Comparison of ENCODE assay signal across 28 cellular contexts in genomic region chr9:137436761-137437600, GRCh38. TPM values are rescaled to one million over a fixed set of nuclear protein-coding genes. Genes with fewer than 3 reads are reported as not detected.
A peak's percentile ranks its signal among the peaks of the same experiment; 100 is the strongest.
DNase-seq lines count a peak whose midpoint lies in the region; ATAC-seq, FAIRE-seq and TF ChIP-seq lines count a peak whose summit lies in the region.
"Had no signal": no experiment of that assay in that cellular context is flagged by ENCODE, and none has a peak within 500 bp of the region (broad histone marks: within the 10 kb centered on the region; RNA-seq: fewer than 3 reads in every experiment).

No MANE protein-coding gene starts in this region.

- DNase-seq in activated CD8-positive, alpha-beta memory T cell treated with anti-CD3 and anti-CD28 coated beads, Interleukin-2, amount 50 U/mL, for 4 hours, result peak; percentile 11
- DNase-seq in activated CD8-positive, alpha-beta memory T cell treated with anti-CD3 and anti-CD28 coated beads, Interleukin-2, amount 50 U/mL, for 48 hours, result no peak
- DNase-seq in K562 (ENCODE audit: extremely low read depth in 1 of 4, low spot score in 3 of 4) (no peak), mesenchymal stem cell (no peak), stomach (peak; percentile 69), HPDE6-E6E7 (ENCODE audit: extremely low spot score) (no peak)
- no peak for DNase-seq in activated effector memory CD4-positive, alpha-beta T cell treated with Interleukin-2 at 50 U/mL for 16 hours
- DNase-seq: activated CD4-positive, alpha-beta T cell treated with anti-CD3 and anti-CD28 coated beads for 48 hours; activated CD8-positive, alpha-beta memory T cell treated with anti-CD3 and anti-CD28 coated beads, Interleukin-2, amount 10 ng/mL, durations not matched to agents 7 days and 5 days; AML-193; DMS79 treated with DMSO at 0.1 percent for 48 hours; endodermal cell; esophagus squamous epithelium; NCI-H1105 treated with DMSO at 0.1 percent for 48 hours; NCI-H2029 treated with DMSO at 0.1 percent for 48 hours; NCI-H446; stimulated activated CD4-positive, alpha-beta T cell treated with anti-CD3 and anti-CD28 coated beads, Interleukin-2, amount 100 ng/mL, for 48 hours; stimulated activated naive CD4-positive, alpha-beta T cell treated with Interleukin-2 at 50 U/mL for 16 hours had no signal

- TF ChIP-seq CTCF in K562 (IDR thresholded peaks at IDR 0.05 in 2 of 3, conservative IDR thresholded peaks at IDR 0.05 in 1 of 3; ENCODE audit: insufficient read depth in 2 of 3, low read depth in 1 of 3, low read length in 3 of 3) (no peak), stomach (IDR thresholded peaks at IDR 0.05) (no peak)

- H3K36me3 ChIP-seq in K562 (ENCODE audit: control insufficient read depth, insufficient read depth, low read length) (no peaks in the 10 kb centered on the region), mesenchymal stem cell (ENCODE audit: control insufficient read depth in 1 of 2, insufficient read depth in 2 of 2, low read depth in 1 of 2, low read length in 2 of 2) (no peaks in the 10 kb centered on the region), stomach (peaks cover 0 to 3% (median 0%) of the 10 kb centered on the region in 4 donors)
- H3K36me3 ChIP-seq: esophagus squamous epithelium, thyroid gland had no signal

- ATAC-seq in K562 (no peak), HG02973 (IDR thresholded peaks at IDR 0.05; ENCODE audit: unreplicated experiment) (no peak)
- ATAC-seq: activated CD8-positive, alpha-beta memory T cell treated with anti-CD3 and anti-CD28 coated beads, Interleukin-2, amount 10 ng/mL, durations not matched to agents 7 days and 5 days; activated T-helper 17 cell treated with anti-CD3 and anti-CD28 coated beads, Interleukin-2, amount 50 U/mL, for 72 hours had no signal

- 67% methylated on average over 21 of the region's 24 CpGs for WGBS in K562 (ENCODE audit: insufficient coverage, low coverage, missing lambda C conversion rate)
- WGBS in mesenchymal stem cell, result 89% methylated on average over 24 of the region's 24 CpGs
- 33 to 63% (median 56%) methylated on average over 18 to 24 of the region's 24 CpGs for WGBS in stomach, 5 donors

- no peak overlapping the region for H2BK5ac ChIP-seq in mesenchymal stem cell (ENCODE audit: low read depth, low read length, poor library complexity, severe bottlenecking)

- H3K4ac ChIP-seq in mesenchymal stem cell (ENCODE audit: low read depth in 1 of 2, low read length in 2 of 2), result no peak overlapping the region

- POLR2A ChIA-PET in K562 (lab: Yijun Ruan, JAX), result interaction anchor here (0.6 to 3.5 kb wide), 4 partner anchors 9 to 198 kb away, joined by 3 to 21 read pairs (median 4); partner anchors contain the start of genes EXD3 and NOXA1

- no TSS peak for BruUV-seq in K562 (replicated peaks; lab: Mats Ljungman, UMichigan)

- H3K27ac ChIP-seq in K562 (ENCODE audit: extremely low read depth, low read depth, low read length) (no peak overlapping the region), mesenchymal stem cell (ENCODE audit: low read length, poor library complexity, severe bottlenecking) (no peak overlapping the region), stomach (peak overlapping the region; percentile 59 to 85 (median 80))
- H3K27ac ChIP-seq: 22Rv1, esophagus squamous epithelium, parathyroid adenoma, skin epidermis had no signal

- FAIRE-seq in K562 (lab: Jason Lieb, UNC), result no peak
- FAIRE-seq: colon, GM12891, GM19239 had no signal

- H3K14ac ChIP-seq in mesenchymal stem cell (ENCODE audit: low read length in 2 of 2), result no peak overlapping the region

- H3K9ac ChIP-seq in K562 (ENCODE audit: insufficient read depth in 1 of 2, low read depth in 2 of 2, low read length in 2 of 2) (peak overlapping the region in 1 of 2 experiments; percentile 91; a peak in 1 of 4 replicates), mesenchymal stem cell (ENCODE audit: low read length) (no peak overlapping the region)
- H3K9ac ChIP-seq: parathyroid adenoma had no signal

- H3K9me1 ChIP-seq in K562 (ENCODE audit: control insufficient read depth, insufficient read depth, low read length), result no peaks in the 10 kb centered on the region

- no peak overlapping the region for H2AK5ac ChIP-seq in mesenchymal stem cell (ENCODE audit: low read length, severe bottlenecking)

- in situ Hi-C loops in K562 (cut with MboI), result no loop called here

- H3K79me2 ChIP-seq in K562 (ENCODE audit: control insufficient read depth, insufficient read depth, low read length), result no peaks in the 10 kb centered on the region
- H3K79me2 ChIP-seq: parathyroid adenoma had no signal

- no peaks in the 10 kb centered on the region for H4K20me1 ChIP-seq in K562 (replicated peaks; ENCODE audit: control insufficient read depth, insufficient read depth, low read length)

- no peak overlapping the region for H2BK120ac ChIP-seq in mesenchymal stem cell (ENCODE audit: low read depth, low read length)

- H3K9me3 ChIP-seq in K562 (replicated peaks; ENCODE audit: control insufficient read depth, insufficient read depth, low read depth, low read length) (no peaks in the 10 kb centered on the region), mesenchymal stem cell (ENCODE audit: control insufficient read depth, low read length) (no peaks in the 10 kb centered on the region), stomach (peaks cover 0 to under 1% (median 0%) of the 10 kb centered on the region in 4 donors)
- H3K9me3 ChIP-seq: esophagus squamous epithelium, thyroid gland had no signal

- intact Hi-C loops in K562 (cut with micrococcal nuclease), result no loop called here
- intact Hi-C loops in stomach (cut with DNase I; ENCODE audit: low total_unique reads), result no loop called here

- no peak overlapping the region for H3K23ac ChIP-seq in mesenchymal stem cell (ENCODE audit: low read length in 2 of 2)

- H2AFZ ChIP-seq in K562 (ENCODE audit: low read depth, low read length) (no peak overlapping the region), mesenchymal stem cell (ENCODE audit: low read depth, low read length) (no peak overlapping the region)
- H2AFZ ChIP-seq: parathyroid adenoma had no signal

- no peak overlapping the region for H4K91ac ChIP-seq in mesenchymal stem cell (ENCODE audit: low read length)

- no peak overlapping the region for H2BK12ac ChIP-seq in mesenchymal stem cell (ENCODE audit: low read length in 2 of 2)

- H3K4me1 ChIP-seq in K562 (replicated peaks in 1 of 2; ENCODE audit: control insufficient read depth in 2 of 2, insufficient read depth in 2 of 2, low read length in 2 of 2), result peaks cover 14 to 78% of the 10 kb centered on the region in 2 experiments; a peak in 4 of 5 replicates
- peaks cover 45% of the 10 kb centered on the region for H3K4me1 ChIP-seq in mesenchymal stem cell (ENCODE audit: control insufficient read depth, insufficient read depth, low read depth, low read length)
- H3K4me1 ChIP-seq in stomach, result peaks cover 33 to 62% (median 52%) of the 10 kb centered on the region in 4 donors
- H3K4me1 ChIP-seq: parathyroid adenoma had no signal

- TF ChIP-seq EP300 in K562 (IDR thresholded peaks at IDR 0.05; ENCODE audit: low read length) (no peak), stomach (IDR thresholded peaks at IDR 0.05) (no peak)

- H3K27me3 ChIP-seq in K562 (ENCODE audit: control insufficient read depth in 2 of 2, insufficient read depth in 2 of 2, low read length in 2 of 2) (no peaks in the 10 kb centered on the region), mesenchymal stem cell (ENCODE audit: control insufficient read depth in 1 of 2, insufficient read depth in 1 of 2, low read length in 2 of 2) (peaks cover 0 to 25% of the 10 kb centered on the region in 2 experiments), stomach (peaks cover 0 to 52% (median 3%) of the 10 kb centered on the region in 3 donors)
- H3K27me3 ChIP-seq: thyroid gland had no signal

- H3K4me3 ChIP-seq in K562 (no peak overlapping the region), mesenchymal stem cell (ENCODE audit: insufficient read depth in 1 of 2, low read depth in 1 of 2, low read length in 2 of 2) (no peak overlapping the region), stomach (peak overlapping the region in 2 of 4 donors; percentile 28)
- H3K4me3 ChIP-seq: skin epidermis, thyroid gland had no signal

- H3K4me2 ChIP-seq in K562 (ENCODE audit: insufficient read depth, low read length) (no peak overlapping the region), mesenchymal stem cell (ENCODE audit: low read length, poor library complexity, severe bottlenecking) (no peak overlapping the region)

- peak overlapping the region; percentile 7 for H4K8ac ChIP-seq in mesenchymal stem cell (ENCODE audit: low read length)

- no peak overlapping the region for H3K18ac ChIP-seq in mesenchymal stem cell (ENCODE audit: low read depth in 1 of 2, low read length in 2 of 2)

- TF ChIP-seq POLR2A in K562 (conservative IDR thresholded peaks at IDR 0.05) (no peak), stomach (IDR thresholded peaks at IDR 0.05) (no peak)

- H3K79me1 ChIP-seq in mesenchymal stem cell (replicated peaks; ENCODE audit: low read length, poor library complexity, severe bottlenecking), result no peaks in the 10 kb centered on the region

- CTCF ChIA-PET in K562 (lab: Yijun Ruan, JAX; ENCODE audit: low intra/inter-chr PET ratio), result no interaction called here

- no peak for TF ChIP-seq RAD21 in K562 (CRISPR knock-in tag; conservative IDR thresholded peaks at IDR 0.05 in 1 of 2, IDR thresholded peaks at IDR 0.05 in 1 of 2)

- no peak overlapping the region for H2BK15ac ChIP-seq in mesenchymal stem cell (ENCODE audit: low read depth, poor library complexity, severe bottlenecking)

RNA-seq across cellular contexts. Expression of gene ENTPD8, which starts 4.2 kb away (rescaled TPM):
- total RNA-seq in K562 (2011; cell fraction: chromatin; rRNA removed; ENCODE audit: low replicate concordance), result 0.23 and 0.67 TPM in 2 replicates
- total RNA-seq in K562 (2011; cell fraction: nucleolus; rRNA removed), result 0.50 and 0.53 TPM in 2 replicates
- 0.22 TPM in 1 of 2 replicates, not detected in the other for total RNA-seq in K562 (2011; cell fraction: nucleoplasm; rRNA removed)
- total RNA-seq in K562 (2014; rRNA removed) (0.16 and 0.27 TPM in 2 replicates), K562 (2014; rRNA removed; fragmentation: Illumina TruSeq; extraction: Trizol) (not detected in 2 replicates), K562 (2015; rRNA removed; fragmentation: Illumina TruSeq; extraction: Trizol) (0.08 TPM in 1 of 2 replicates, not detected in the other), K562 (2021) (0.13 and 0.18 TPM in 2 replicates), stomach (10 to 100 TPM in 2 of 5 donors, 1 to 10 TPM in 1, under 1 TPM in 2; 0.89 to 37.9 (median 5.9) TPM)
- polyA plus RNA-seq in K562 (2011; rRNA removed) (0.06 and 0.11 TPM in 2 replicates), K562 (2014; fragmentation: Illumina TruSeq; extraction: Trizol) (0.07 TPM in 1 of 2 replicates, not detected in the other), K562 (2014; fragmentation: Nextera tagmentation; extraction: Ambion mirVana) (not detected), K562 (2014; rRNA removed) (0.20 TPM in 1 of 2 replicates, not detected in the other), stomach (10 to 100 TPM in 1 of 3 donors, 1 to 10 TPM in 2; 2.8 to 16.2 (median 7.6) TPM)
- 0.04 and 0.27 TPM in 2 replicates for polyA plus RNA-seq in K562 (2011; cell fraction: cytosol; rRNA removed)
- 0.63 and 1.0 TPM in 2 replicates for polyA plus RNA-seq in K562 (2011; cell fraction: nucleus; rRNA removed)
- polyA plus RNA-seq in K562 (2012), result 0.12 and 0.16 TPM in 2 replicates
- not detected in 2 replicates for polyA minus RNA-seq in K562 (2011; rRNA and poly(A)+ RNA removed)
- not detected in 2 replicates for polyA minus RNA-seq in K562 (2011; cell fraction: cytosol; rRNA and poly(A)+ RNA removed)
- polyA minus RNA-seq in K562 (2011; cell fraction: nucleus; rRNA and poly(A)+ RNA removed), result 0.13 and 0.22 TPM in 2 replicates
- polyA plus RNA-seq in mesenchymal stem cell (2013, experiment 1 of 2), result 0.01 TPM
- polyA plus RNA-seq in mesenchymal stem cell (2013, experiment 2 of 2), result 0.03 TPM
- total RNA-seq: activated CD8-positive, alpha-beta memory T cell treated with anti-CD3 and anti-CD28 coated beads, Interleukin-2, amount 10 ng/mL, durations not matched to agents 7 days and 5 days; activated T-helper 17 cell treated with anti-CD3 and anti-CD28 coated beads, Interleukin-2, amount 50 U/mL, for 72 hours; esophagus squamous epithelium; SK-MEL-5 had no signal

RNA-seq across cellular contexts. Expression of gene NOXA1, which starts 13.8 kb away (rescaled TPM):
- 0.25 and 0.97 TPM in 2 replicates for total RNA-seq in K562 (2011; cell fraction: chromatin; rRNA removed; ENCODE audit: low replicate concordance)
- total RNA-seq in K562 (2011; cell fraction: nucleolus; rRNA removed), result 1.6 and 1.8 TPM in 2 replicates
- total RNA-seq in K562 (2011; cell fraction: nucleoplasm; rRNA removed), result 0.69 and 0.88 TPM in 2 replicates
- total RNA-seq in K562 (2014; rRNA removed) (0.33 and 0.50 TPM in 2 replicates), K562 (2014; rRNA removed; fragmentation: Illumina TruSeq; extraction: Trizol) (not detected in 2 replicates), K562 (2015; rRNA removed; fragmentation: Illumina TruSeq; extraction: Trizol) (0.07 TPM in 1 of 2 replicates, not detected in the other), K562 (2021) (0.63 and 1.2 TPM in 2 replicates), stomach (10 to 100 TPM in 2 of 5 donors, 1 to 10 TPM in 3; 3.5 to 43.2 (median 8.3) TPM)
- polyA plus RNA-seq in K562 (2011; rRNA removed) (0.11 and 0.22 TPM in 2 replicates), K562 (2014; fragmentation: Illumina TruSeq; extraction: Trizol) (not detected in 2 replicates), K562 (2014; fragmentation: Nextera tagmentation; extraction: Ambion mirVana) (not detected), K562 (2014; rRNA removed) (0.20 and 0.50 TPM in 2 replicates), stomach (10 to 100 TPM; 14.4 to 20.5 (median 15.1) TPM)
- polyA plus RNA-seq in K562 (2011; cell fraction: cytosol; rRNA removed), result 0.13 and 0.36 TPM in 2 replicates
- polyA plus RNA-seq in K562 (2011; cell fraction: nucleus; rRNA removed), result 2.8 and 4.7 TPM in 2 replicates
- polyA plus RNA-seq in K562 (2012), result 0.34 and 2.4 TPM in 2 replicates
- polyA minus RNA-seq in K562 (2011; rRNA and poly(A)+ RNA removed), result not detected in 2 replicates
- not detected in 2 replicates for polyA minus RNA-seq in K562 (2011; cell fraction: cytosol; rRNA and poly(A)+ RNA removed)
- polyA minus RNA-seq in K562 (2011; cell fraction: nucleus; rRNA and poly(A)+ RNA removed), result 0.81 and 1.00 TPM in 2 replicates
- 0.21 TPM for polyA plus RNA-seq in mesenchymal stem cell (2013, experiment 1 of 2)
- polyA plus RNA-seq in mesenchymal stem cell (2013, experiment 2 of 2), result 0.14 TPM

RNA-seq across cellular contexts. Expression of gene EXD3, which starts 14.0 kb away (rescaled TPM):
- 17.3 and 38.8 TPM in 2 replicates for total RNA-seq in K562 (2011; cell fraction: chromatin; rRNA removed; ENCODE audit: low replicate concordance)
- 26.5 and 29.7 TPM in 2 replicates for total RNA-seq in K562 (2011; cell fraction: nucleolus; rRNA removed)
- 17.2 and 17.5 TPM in 2 replicates for total RNA-seq in K562 (2011; cell fraction: nucleoplasm; rRNA removed)
- 6.5 and 6.7 TPM in 2 replicates for total RNA-seq in K562 (2014; rRNA removed)
- 1.3 and 1.5 TPM in 2 replicates for total RNA-seq in K562 (2014; rRNA removed; fragmentation: Illumina TruSeq; extraction: Trizol)
- total RNA-seq in K562 (2015; rRNA removed; fragmentation: Illumina TruSeq; extraction: Trizol), result 3.3 and 3.4 TPM in 2 replicates
- total RNA-seq in K562 (2021), result 11.7 and 12.5 TPM in 2 replicates
- 3.9 and 8.0 TPM in 2 replicates for polyA plus RNA-seq in K562 (2011; rRNA removed)
- polyA plus RNA-seq in K562 (2011; cell fraction: cytosol; rRNA removed), result 5.1 and 8.7 TPM in 2 replicates
- polyA plus RNA-seq in K562 (2011; cell fraction: nucleus; rRNA removed), result 60.2 and 73.6 TPM in 2 replicates
- 7.9 and 18.3 TPM in 2 replicates for polyA plus RNA-seq in K562 (2012)
- polyA plus RNA-seq in K562 (2014; fragmentation: Illumina TruSeq; extraction: Trizol), result 5.6 and 8.5 TPM in 2 replicates
- polyA plus RNA-seq in K562 (2014; fragmentation: Nextera tagmentation; extraction: Ambion mirVana), result under 1 TPM; 0.29 to 0.35 TPM
- polyA plus RNA-seq in K562 (2014; rRNA removed), result 8.6 and 10.2 TPM in 2 replicates
- polyA minus RNA-seq in K562 (2011; rRNA and poly(A)+ RNA removed), result 2.0 and 3.0 TPM in 2 replicates
- polyA minus RNA-seq in K562 (2011; cell fraction: cytosol; rRNA and poly(A)+ RNA removed), result 2.3 and 5.6 TPM in 2 replicates
- 6.2 and 8.9 TPM in 2 replicates for polyA minus RNA-seq in K562 (2011; cell fraction: nucleus; rRNA and poly(A)+ RNA removed)
- 7.1 TPM for polyA plus RNA-seq in mesenchymal stem cell (2013, experiment 1 of 2)
- polyA plus RNA-seq in mesenchymal stem cell (2013, experiment 2 of 2), result 7.2 TPM
- total RNA-seq in stomach, result 100 to 1,000 TPM in 1 of 5 donors, 10 to 100 TPM in 4; 12.9 to 105 (median 28.1) TPM
- 10 to 100 TPM; 17.4 to 27.3 (median 20.7) TPM for polyA plus RNA-seq in stomach

RNA-seq across cellular contexts. Expression of gene NSMF, which starts 22.2 kb away (rescaled TPM):
- 47.6 and 128 TPM in 2 replicates for total RNA-seq in K562 (2011; cell fraction: chromatin; rRNA removed; ENCODE audit: low replicate concordance)
- total RNA-seq in K562 (2011; cell fraction: nucleolus; rRNA removed), result 87.2 and 93.1 TPM in 2 replicates
- 47.3 and 58.7 TPM in 2 replicates for total RNA-seq in K562 (2011; cell fraction: nucleoplasm; rRNA removed)
- total RNA-seq in K562 (2014; rRNA removed), result 49.2 and 60.0 TPM in 2 replicates
- total RNA-seq in K562 (2014; rRNA removed; fragmentation: Illumina TruSeq; extraction: Trizol), result 24.4 and 29.3 TPM in 2 replicates
- total RNA-seq in K562 (2015; rRNA removed; fragmentation: Illumina TruSeq; extraction: Trizol), result 28.2 and 29.1 TPM in 2 replicates
- total RNA-seq in K562 (2021), result 72.0 and 74.5 TPM in 2 replicates
- 44.9 and 71.8 TPM in 2 replicates for polyA plus RNA-seq in K562 (2011; rRNA removed)
- 59.2 and 114 TPM in 2 replicates for polyA plus RNA-seq in K562 (2011; cell fraction: cytosol; rRNA removed)
- 244 and 400 TPM in 2 replicates for polyA plus RNA-seq in K562 (2011; cell fraction: nucleus; rRNA removed)
- 38.5 and 48.2 TPM in 2 replicates for polyA plus RNA-seq in K562 (2012)
- polyA plus RNA-seq in K562 (2014; fragmentation: Illumina TruSeq; extraction: Trizol), result 26.4 and 44.1 TPM in 2 replicates
- polyA plus RNA-seq in K562 (2014; fragmentation: Nextera tagmentation; extraction: Ambion mirVana), result under 1 TPM; 0.20 to 0.42 TPM
- polyA plus RNA-seq in K562 (2014; rRNA removed), result 76.3 and 82.7 TPM in 2 replicates
- 25.2 and 31.9 TPM in 2 replicates for polyA minus RNA-seq in K562 (2011; rRNA and poly(A)+ RNA removed)
- polyA minus RNA-seq in K562 (2011; cell fraction: cytosol; rRNA and poly(A)+ RNA removed), result 37.7 and 44.3 TPM in 2 replicates
- polyA minus RNA-seq in K562 (2011; cell fraction: nucleus; rRNA and poly(A)+ RNA removed), result 47.9 and 59.5 TPM in 2 replicates
- 30.2 TPM for polyA plus RNA-seq in mesenchymal stem cell (2013, experiment 1 of 2)
- 30.0 TPM for polyA plus RNA-seq in mesenchymal stem cell (2013, experiment 2 of 2)
- 10 to 100 TPM; 11.7 to 84.9 (median 56.6) TPM for total RNA-seq in stomach
- 10 to 100 TPM; 20.3 to 45.4 (median 28.9) TPM for polyA plus RNA-seq in stomach

Comparison
In these comparisons a context has a peak if more than half of its experiments do, and no peak if none do; other contexts are left out.
1. DNase-seq: peak in activated CD8-positive, alpha-beta memory T cell treated with anti-CD3 and anti-CD28 coated beads, Interleukin-2, amount 50 U/mL, for 4 hours (single experiment) and stomach (single experiment); none in activated CD8-positive, alpha-beta memory T cell treated with anti-CD3 and anti-CD28 coated beads, Interleukin-2, amount 50 U/mL, for 48 hours (single experiment), K562 (0 of 4), mesenchymal stem cell (single experiment), activated effector memory CD4-positive, alpha-beta T cell treated with Interleukin-2 at 50 U/mL for 16 hours (single experiment) and HPDE6-E6E7 (single experiment).
2. H3K27ac ChIP-seq: peak in stomach (5 of 5); none in K562 (single experiment) and mesenchymal stem cell (single experiment).